Comparison of ENCODE assay signal across 14 cellular contexts in the genomic region with DNA sequence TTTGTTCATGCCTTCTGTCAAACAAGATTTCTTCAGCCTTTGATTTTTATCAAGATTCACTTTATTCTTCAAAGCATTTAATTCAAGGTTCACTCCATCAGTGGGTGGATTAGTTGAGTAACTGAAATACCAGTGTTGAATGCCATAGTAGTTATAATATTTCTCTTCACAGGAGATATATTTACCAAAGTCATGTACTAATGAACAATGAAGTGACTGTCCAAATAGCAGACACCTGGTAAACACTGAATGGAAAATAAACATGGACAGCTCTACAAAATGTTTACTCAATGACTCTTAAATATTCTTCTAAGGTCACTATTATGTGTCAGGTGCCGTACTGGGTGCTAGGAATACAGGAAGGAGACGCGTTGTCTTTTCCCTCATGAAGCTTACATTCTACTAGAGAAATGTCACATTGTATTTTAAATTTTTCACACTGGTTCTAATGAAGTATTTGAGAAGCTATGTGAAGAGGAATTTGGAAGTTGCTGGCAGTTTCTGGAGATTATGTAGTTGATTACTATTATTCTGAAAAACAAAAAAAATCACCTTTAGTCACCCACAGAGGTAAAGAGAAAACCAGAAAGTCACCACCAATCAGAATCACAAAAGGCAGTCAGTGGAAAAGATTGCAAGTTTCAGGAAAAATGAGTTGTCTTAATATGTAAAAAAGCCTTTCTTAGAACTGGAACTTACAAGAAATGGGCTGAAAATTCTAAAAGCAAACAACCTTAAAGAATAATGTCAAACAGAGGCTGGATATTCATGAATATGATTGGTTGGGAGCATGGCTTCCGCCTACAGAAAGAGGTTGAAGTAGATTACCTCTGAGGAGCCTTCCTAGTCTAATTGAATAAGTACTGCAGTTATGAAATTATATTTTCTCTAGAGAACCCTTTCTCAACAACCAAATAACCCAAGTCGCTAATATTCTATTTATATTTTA.
DNase-seq lines count a peak whose midpoint lies in the region; ATAC-seq and TF ChIP-seq lines count a peak whose summit lies in the region.
"Had no signal": no experiment of that assay in that cellular context is flagged by ENCODE, and none has a peak within 500 bp of the region (broad histone marks: within the 10 kb centered on the region; RNA-seq: fewer than 3 reads in every experiment).

No MANE protein-coding gene starts in this region.

- no peaks in the 10 kb centered on the region; the same call in 1 of the 2 replicates for H3K9me2 ChIP-seq in GM23338 (ENCODE audit: insufficient read depth)

- peaks cover 3% of the 10 kb centered on the region; the same call in 1 of the 3 replicates for H3K36me3 Mint-ChIP-seq in GM23338 (ENCODE audit: low read depth)
- H3K36me3 Mint-ChIP-seq in activated CD4-positive, alpha-beta T cell treated with anti-CD3 and anti-CD28 coated beads, Interleukin-2, amount 10 ng/mL, durations not matched to agents 7 days and 5 days (ENCODE audit: low read depth), result peaks cover 54% of the 10 kb centered on the region

- H3K27ac Mint-ChIP-seq in GM23338, result peak overlapping the region; percentile 57
- peak overlapping the region; percentile 92 for H3K27ac Mint-ChIP-seq in activated CD4-positive, alpha-beta T cell treated with anti-CD3 and anti-CD28 coated beads, Interleukin-2, amount 10 ng/mL, durations not matched to agents 7 days and 5 days

- H3K9me3 ChIP-seq in lung (ENCODE audit: control insufficient read depth in 2 of 2, insufficient read depth in 1 of 2, low read length in 1 of 2), result peaks cover 0 to 2% of the 10 kb centered on the region in 2 donors

- no peak for DNase-seq in activated CD4-positive, CD25-positive, alpha-beta regulatory T cell (lab: John Stamatoyannopoulos, UW)
- no peak for DNase-seq in GM23338 (ENCODE audit: low spot score)
- peak; percentile 18 for DNase-seq in activated CD4-positive, alpha-beta T cell treated with anti-CD3 and anti-CD28 coated beads, Interleukin-2, amount 10 ng/mL, durations not matched to agents 7 days and 5 days
- DNase-seq in lung (ENCODE audit: low spot score), result no peak
- DNase-seq in head of caudate nucleus, result no peak
- no peak for DNase-seq in GM13977 (ENCODE audit: low spot score)
- DNase-seq: activated effector memory CD4-positive, alpha-beta T cell treated with Interleukin-2 at 50 U/mL for 16 hours; Calu3; KBM-7; NCI-H1694; SHP77 treated with DMSO at 0.1 percent for 48 hours; tibial artery had no signal

- TF ChIP-seq CTCF in GM23338 (conservative IDR thresholded peaks at IDR 0.05; ENCODE audit: low read depth in 2 of 2), result no peak
- no peak for TF ChIP-seq CTCF in lung (IDR thresholded peaks at IDR 0.05; ENCODE audit: control extremely low read depth, extremely low read depth)
- no peak for TF ChIP-seq CTCF in GM13977 (IDR thresholded peaks at IDR 0.05; ENCODE audit: extremely low read depth, insufficient read depth, missing control alignments)

- H3K4me1 ChIP-seq in GM23338 (ENCODE audit: insufficient read depth) (peaks cover 5% of the 10 kb centered on the region; the same call in 1 of the 2 replicates), lung (ENCODE audit: control insufficient read depth in 2 of 2, insufficient read depth in 2 of 2, low read length in 2 of 2) (no peaks in the 10 kb centered on the region)

- H3K27me3 Mint-ChIP-seq in GM23338 (ENCODE audit: insufficient read depth, low read depth, poor library complexity), result no peaks in the 10 kb centered on the region
- H3K27me3 Mint-ChIP-seq in activated CD4-positive, alpha-beta T cell treated with anti-CD3 and anti-CD28 coated beads, Interleukin-2, amount 10 ng/mL, durations not matched to agents 7 days and 5 days, result no peaks in the 10 kb centered on the region

- no peaks in the 10 kb centered on the region for H4K20me1 ChIP-seq in GM23338 (replicated peaks; ENCODE audit: insufficient read depth)

- H3K4me3 ChIP-seq in GM23338, result no peak overlapping the region
- H3K4me3 ChIP-seq in lung, result no peak overlapping the region
- H3K4me3 ChIP-seq: tibial artery had no signal

- no peak overlapping the region for H3K4me3 Mint-ChIP-seq in GM23338
- peak overlapping the region; percentile 47 for H3K4me3 Mint-ChIP-seq in activated CD4-positive, alpha-beta T cell treated with anti-CD3 and anti-CD28 coated beads, Interleukin-2, amount 10 ng/mL, durations not matched to agents 7 days and 5 days

- CTCF ChIA-PET in activated CD4-positive, alpha-beta T cell treated with anti-CD3 and anti-CD28 coated beads, Interleukin-2, amount 10 ng/mL, durations not matched to agents 7 days and 5 days (lab: Charles Lee), result interaction anchor here (0.7 to 1.0 kb wide), 4 partner anchors 8 to 141 kb away, joined by 3 to 7 read pairs (median 4); no protein-coding TSS in a partner anchor

- 75 to 92% methylated on average over 5 of the region's 5 CpGs for WGBS in lung, 2 donors

- H3K4me1 Mint-ChIP-seq in GM23338, result peaks cover 13% of the 10 kb centered on the region; the same call in 2 of the 3 replicates
- H3K4me1 Mint-ChIP-seq in activated CD4-positive, alpha-beta T cell treated with anti-CD3 and anti-CD28 coated beads, Interleukin-2, amount 10 ng/mL, durations not matched to agents 7 days and 5 days, result peaks cover 81% of the 10 kb centered on the region

- H3K27me3 ChIP-seq in GM23338 (ENCODE audit: insufficient read depth), result no peaks in the 10 kb centered on the region
- H3K27me3 ChIP-seq in lung (ENCODE audit: control insufficient read depth, insufficient read depth), result no peaks in the 10 kb centered on the region
- H3K27me3 ChIP-seq: tibial artery had no signal

- ATAC-seq in activated CD4-positive, CD25-positive, alpha-beta regulatory T cell treated with anti-CD3 and anti-CD28 coated beads, Interleukin-2, amount 50 U/mL, for 24 hours, result peak; percentile 10 to 15
- ATAC-seq in GM23338 (no peak), lung (ENCODE audit: insufficient read depth, low FRiP score) (peak; percentile 38), HG03159 (IDR thresholded peaks at IDR 0.05; ENCODE audit: unreplicated experiment) (no peak)

- H3K27ac ChIP-seq in GM23338 (ENCODE audit: low read depth), result no peak overlapping the region; the same call in 1 of the 2 replicates
- no peak overlapping the region for H3K27ac ChIP-seq in lung (ENCODE audit: low read depth in 1 of 2, low read length in 1 of 2)
- H3K27ac ChIP-seq: tibial artery had no signal

- no peak overlapping the region for H2AFZ ChIP-seq in GM23338

- H3K9me3 Mint-ChIP-seq in GM23338, result no peaks in the 10 kb centered on the region
- peaks cover 29% of the 10 kb centered on the region for H3K9me3 Mint-ChIP-seq in activated CD4-positive, alpha-beta T cell treated with anti-CD3 and anti-CD28 coated beads, Interleukin-2, amount 10 ng/mL, durations not matched to agents 7 days and 5 days

- in situ Hi-C loops in GM13977 (cut with MboI; ENCODE audit: low pct_unique_long_range_greater_than_20kb, low sequenced_read_pairs, unreplicated experiment), result no loop called here

- no peaks in the 10 kb centered on the region for H3F3A ChIP-seq in GM23338 (replicated peaks; ENCODE audit: low read depth)

- H3K4me2 ChIP-seq in GM23338, result 0 out of 2 replicates have a peak overlapping the region, but pooled peaks have one; percentile 15

- no peaks in the 10 kb centered on the region; the same call in 1 of the 2 replicates for H3K36me3 ChIP-seq in GM23338 (ENCODE audit: insufficient read depth)
- no peaks in the 10 kb centered on the region for H3K36me3 ChIP-seq in lung (ENCODE audit: control insufficient read depth in 2 of 2, insufficient read depth in 2 of 2, low read length in 2 of 2)
- H3K36me3 ChIP-seq: tibial artery had no signal

- intact Hi-C loops in head of caudate nucleus (cut with DNase I), result no loop called here

- H3K79me2 ChIP-seq in GM23338 (replicated peaks; ENCODE audit: insufficient read depth), result no peaks in the 10 kb centered on the region

- POLR2A ChIA-PET in activated CD4-positive, alpha-beta T cell treated with anti-CD3 and anti-CD28 coated beads, Interleukin-2, amount 10 ng/mL, durations not matched to agents 7 days and 5 days (lab: Charles Lee), result interaction anchor here (1.0 to 1.4 kb wide), 3 partner anchors 130 to 284 kb away, joined by 3 to 6 read pairs (median 4); no protein-coding TSS in a partner anchor

TF ChIP-seq in GM23338, 12 proteins besides CTCF, POLR2A, EP300 and RAD21 (continues in another document):
- TF ChIP-seq CREB1 (CRISPR knock-in tag; IDR thresholded peaks at IDR 0.05; ENCODE audit: low read depth), result no peak
- TF ChIP-seq, protein P1, sequence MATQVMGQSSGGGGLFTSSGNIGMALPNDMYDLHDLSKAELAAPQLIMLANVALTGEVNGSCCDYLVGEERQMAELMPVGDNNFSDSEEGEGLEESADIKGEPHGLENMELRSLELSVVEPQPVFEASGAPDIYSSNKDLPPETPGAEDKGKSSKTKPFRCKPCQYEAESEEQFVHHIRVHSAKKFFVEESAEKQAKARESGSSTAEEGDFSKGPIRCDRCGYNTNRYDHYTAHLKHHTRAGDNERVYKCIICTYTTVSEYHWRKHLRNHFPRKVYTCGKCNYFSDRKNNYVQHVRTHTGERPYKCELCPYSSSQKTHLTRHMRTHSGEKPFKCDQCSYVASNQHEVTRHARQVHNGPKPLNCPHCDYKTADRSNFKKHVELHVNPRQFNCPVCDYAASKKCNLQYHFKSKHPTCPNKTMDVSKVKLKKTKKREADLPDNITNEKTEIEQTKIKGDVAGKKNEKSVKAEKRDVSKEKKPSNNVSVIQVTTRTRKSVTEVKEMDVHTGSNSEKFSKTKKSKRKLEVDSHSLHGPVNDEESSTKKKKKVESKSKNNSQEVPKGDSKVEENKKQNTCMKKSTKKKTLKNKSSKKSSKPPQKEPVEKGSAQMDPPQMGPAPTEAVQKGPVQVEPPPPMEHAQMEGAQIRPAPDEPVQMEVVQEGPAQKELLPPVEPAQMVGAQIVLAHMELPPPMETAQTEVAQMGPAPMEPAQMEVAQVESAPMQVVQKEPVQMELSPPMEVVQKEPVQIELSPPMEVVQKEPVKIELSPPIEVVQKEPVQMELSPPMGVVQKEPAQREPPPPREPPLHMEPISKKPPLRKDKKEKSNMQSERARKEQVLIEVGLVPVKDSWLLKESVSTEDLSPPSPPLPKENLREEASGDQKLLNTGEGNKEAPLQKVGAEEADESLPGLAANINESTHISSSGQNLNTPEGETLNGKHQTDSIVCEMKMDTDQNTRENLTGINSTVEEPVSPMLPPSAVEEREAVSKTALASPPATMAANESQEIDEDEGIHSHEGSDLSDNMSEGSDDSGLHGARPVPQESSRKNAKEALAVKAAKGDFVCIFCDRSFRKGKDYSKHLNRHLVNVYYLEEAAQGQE (IDR thresholded peaks at IDR 0.05; ENCODE audit: unreplicated experiment), result no peak
- no peak for TF ChIP-seq STAT1 (IDR thresholded peaks at IDR 0.05; ENCODE audit: unreplicated experiment)
- TF ChIP-seq EZH2phosphoT487 (IDR thresholded peaks at IDR 0.05; ENCODE audit: unreplicated experiment), result no peak
- no peak for TF ChIP-seq NANOG (IDR thresholded peaks at IDR 0.05; ENCODE audit: borderline replicate concordance)

Comparison
In these comparisons a context has a peak if more than half of its experiments do, and no peak if none do; other contexts are left out.
1. ATAC-seq: peak in activated CD4-positive, CD25-positive, alpha-beta regulatory T cell treated with anti-CD3 and anti-CD28 coated beads, Interleukin-2, amount 50 U/mL, for 24 hours (2 of 2) and lung (single experiment); none in GM23338 (single experiment) and HG03159 (single experiment).